ENCODE assay signal across 8 cellular contexts in the genomic region with DNA sequence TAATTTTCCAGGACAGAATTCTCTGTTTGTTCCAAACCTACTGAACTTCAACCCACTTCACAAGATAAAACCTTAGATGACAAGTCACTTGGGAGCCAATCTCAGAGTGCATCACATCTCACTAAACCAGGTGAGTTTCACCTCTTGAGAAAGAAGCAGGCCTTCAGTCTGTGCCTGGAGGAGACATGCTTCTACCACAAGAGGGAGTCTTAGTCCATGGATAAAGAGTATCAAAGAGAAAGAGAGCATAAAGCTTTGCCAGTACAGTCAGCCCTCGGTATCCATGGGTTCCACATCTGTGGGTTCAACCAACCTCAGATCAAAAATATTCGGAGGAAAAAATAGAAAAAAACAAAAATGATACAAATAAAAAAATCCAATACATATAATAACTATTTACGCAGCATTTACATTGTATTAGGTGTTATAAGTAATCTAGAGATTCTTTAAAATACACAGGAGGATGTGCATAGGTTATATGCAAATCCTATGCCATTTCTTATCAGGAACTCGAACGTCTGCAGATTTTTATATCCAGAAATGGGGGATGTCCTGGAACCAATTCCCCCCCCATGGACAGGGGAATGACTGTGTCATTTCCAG. TPM values are rescaled to one million over a fixed set of nuclear protein-coding genes. Genes with fewer than 3 reads are reported as not detected.
DNase-seq lines count a peak whose midpoint lies in the region; ATAC-seq and TF ChIP-seq lines count a peak whose summit lies in the region.

No MANE protein-coding gene starts in this region.

- no peaks in the 10 kb centered on the region for H4K20me1 ChIP-seq in PC-3 (ENCODE audit: low read length)

- no peaks in the 10 kb centered on the region for H3K9me3 ChIP-seq in PC-3 (ENCODE audit: low read length)

- no peaks in the 10 kb centered on the region for H3K9me2 ChIP-seq in PC-3 (replicated peaks; ENCODE audit: low read length)

- H3K9me3 Mint-ChIP-seq in chondrocyte (ENCODE audit: low read depth): no peaks in the 10 kb centered on the region

- H3K27ac Mint-ChIP-seq in chondrocyte (ENCODE audit: unreplicated experiment): no peak overlapping the region

- H3K4me1 Mint-ChIP-seq in chondrocyte (ENCODE audit: low read depth): no peaks in the 10 kb centered on the region

- intact Hi-C loops in PC-3 (cut with micrococcal nuclease): loop anchor here (1.0 kb wide), 1 partner anchor 43 kb away; no protein-coding TSS in a partner anchor

- no peaks in the 10 kb centered on the region for H3K27me3 ChIP-seq in HL-60 (ENCODE audit: insufficient read depth, poor library complexity, severe bottlenecking)
- H3K27me3 ChIP-seq in PC-3 (ENCODE audit: low read length): no peaks in the 10 kb centered on the region

- TF ChIP-seq CTCF in HL-60 (IDR thresholded peaks at IDR 0.05; ENCODE audit: insufficient read depth, low read length): peak; percentile 47
- TF ChIP-seq CTCF in PC-3 (conservative IDR thresholded peaks at IDR 0.05; ENCODE audit: low read depth, low read length): peak; percentile 74
- peak; percentile 85 for TF ChIP-seq CTCF in chondrocyte (IDR thresholded peaks at IDR 0.05)

- ATAC-seq in PC-3 (peak; percentile 79), GM18868 (IDR thresholded peaks at IDR 0.05; ENCODE audit: unreplicated experiment) (no peak), GM21390 (IDR thresholded peaks at IDR 0.05; ENCODE audit: unreplicated experiment) (no peak)

- no peaks in the 10 kb centered on the region for H3K79me2 ChIP-seq in PC-3 (ENCODE audit: low read length)

- CTCF ChIA-PET in PC-3 (lab: Charles Lee): interaction anchor here (1.0 to 1.1 kb wide), 2 partner anchors 43 to 154 kb away, joined by 5 to 13 read pairs; no protein-coding TSS in a partner anchor

- H3K36me3 ChIP-seq in PC-3 (ENCODE audit: low read depth, low read length): no peaks in the 10 kb centered on the region

- H3K27ac ChIP-seq in HL-60 (replicated peaks) (no peak overlapping the region), PC-3 (ENCODE audit: low read length) (no peak overlapping the region)

- H3K4me3 ChIP-seq in HL-60 (replicated peaks; ENCODE audit: insufficient read depth, low read length) (no peak overlapping the region), PC-3 (ENCODE audit: low read length) (no peak overlapping the region)

- POLR2A ChIA-PET in PC-3 (lab: Charles Lee; ENCODE audit: unreplicated experiment): no interaction called here

- no peak overlapping the region for H3K4me3 Mint-ChIP-seq in chondrocyte (ENCODE audit: unreplicated experiment)

- no TSS peak for BruUV-seq in PC-3 (replicated peaks; lab: Mats Ljungman, UMichigan)

- peaks cover 12% of the 10 kb centered on the region for H3K36me3 Mint-ChIP-seq in chondrocyte (ENCODE audit: low read depth)

- H3K4me2 ChIP-seq in PC-3 (ENCODE audit: low read length): no peak overlapping the region

- no peaks in the 10 kb centered on the region for H3K4me1 ChIP-seq in PC-3 (ENCODE audit: insufficient read depth, low read length)

- no peak overlapping the region for H3K9ac ChIP-seq in PC-3 (ENCODE audit: low read length)

- no peaks in the 10 kb centered on the region for H3K27me3 Mint-ChIP-seq in chondrocyte (ENCODE audit: low read depth)

- DNase-seq in SIG-M5 treated with dmso at 0.1 percent for 504 hours (lab: John Stamatoyannopoulos, UW; ENCODE audit: unreplicated experiment): peak; percentile 58
- no peak for DNase-seq in SIG-M5 (lab: John Stamatoyannopoulos, UW)
- peak; percentile 15 to 20 for DNase-seq in HL-60 (ENCODE audit: low read depth in 1 of 2, low spot score in 1 of 2)
- DNase-seq in PC-3: peak; percentile 67
- DNase-seq in chondrocyte (ENCODE audit: low spot score): no peak
- peak; percentile 62 for DNase-seq in medulla oblongata (ENCODE audit: extremely low spot score)

- no peaks in the 10 kb centered on the region for H3F3A ChIP-seq in PC-3 (ENCODE audit: low read length, unreplicated experiment)

- no peak overlapping the region for H2AFZ ChIP-seq in PC-3 (ENCODE audit: low read length)

RNA-seq across cellular contexts. Expression of gene DUSP14, which starts 37.7 kb away (rescaled TPM):
- total RNA-seq in PC-3 (2014; rRNA removed) (49.4 and 56.2 TPM in 2 replicates), chondrocyte (33.6 to 37.3 TPM (median 34.7 TPM) in 3 replicates)

Comparison
In these comparisons a context has a peak if more than half of its experiments do, and no peak if none do; other contexts are left out.
1. DNase-seq: peak in SIG-M5 treated with dmso at 0.1 percent for 504 hours (single experiment), HL-60 (2 of 2), PC-3 (single experiment) and medulla oblongata (single experiment); none in SIG-M5 (single experiment) and chondrocyte (single experiment).
2. Peak in every context shown above with its lines, with median percentiles within 50 percentile points of each other: CTCF ChIP-seq.